ENCODE assay signal across 8 cellular contexts in genomic region chr10:21535976-21536375, GRCh38. TPM values are rescaled to one million over a fixed set of nuclear protein-coding genes. Genes with fewer than 3 reads are reported as not detected.
DNase-seq lines count a peak whose midpoint lies in the region; ATAC-seq, FAIRE-seq and TF ChIP-seq lines count a peak whose summit lies in the region.
"Not testable (repeated sequence)": the region's sequence is repeated elsewhere in the genome, so short reads cannot be mapped to it uniquely, and the experiment has no call there.

No MANE protein-coding gene starts in this region.

- not testable (repeated sequence) for H3K27ac ChIP-seq in CD8-positive, alpha-beta T cell (ENCODE audit: low read depth, low read length); keratinocyte (ENCODE audit: control insufficient read depth, insufficient read depth, low read length)
- H3K27ac ChIP-seq in esophagus muscularis mucosa (replicated peaks in 1 of 4) (peak overlapping the region in 3 of 4 donors; percentile 96 to 98 (median 97)), neutrophil (peak overlapping the region; percentile 94), tibial artery (peak overlapping the region in 1 of 2 donors; percentile 91)

- not testable (repeated sequence) for TF ChIP-seq CTCF in CD8-positive, alpha-beta T cell (IDR thresholded peaks at IDR 0.05); astrocyte of the cerebellum (IDR thresholded peaks at IDR 0.05; ENCODE audit: low read depth, low read length, missing control alignments); esophagus muscularis mucosa (IDR thresholded peaks at IDR 0.05); keratinocyte (optimal IDR thresholded peaks at IDR 0.05 in 1 of 3, IDR thresholded peaks at IDR 0.05 in 1 of 3, conservative IDR thresholded peaks at IDR 0.05 in 1 of 3; ENCODE audit: extremely low read depth in 1 of 3, insufficient read depth in 2 of 3, low read length in 3 of 3); neutrophil (IDR thresholded peaks at IDR 0.05); tibial artery (IDR thresholded peaks at IDR 0.05)

- dilution Hi-C loops in keratinocyte (cut with MboI; ENCODE audit: extremely low pct_ligation_motif_present, low sequenced_read_pairs): not testable (repeated sequence)

- peak overlapping the region; percentile 80 for H3K4me3 Mint-ChIP-seq in CD8-positive, alpha-beta T cell
- H3K4me3 Mint-ChIP-seq in activated CD4-positive, alpha-beta T cell treated with anti-CD3 and anti-CD28 coated beads, Interleukin-2, amount 10 ng/mL, durations not matched to agents 7 days and 5 days: peak overlapping the region; percentile 74

- not testable (repeated sequence) for H3K27me3 Mint-ChIP-seq in CD8-positive, alpha-beta T cell (ENCODE audit: low read depth); activated CD4-positive, alpha-beta T cell treated with anti-CD3 and anti-CD28 coated beads, Interleukin-2, amount 10 ng/mL, durations not matched to agents 7 days and 5 days

- POLR2A ChIA-PET in CD8-positive, alpha-beta T cell (lab: Charles Lee): interaction anchor here (0.5 to 0.9 kb wide), 2 partner anchors 9 to 205 kb away, joined by 3 read pairs; no protein-coding TSS in a partner anchor
- POLR2A ChIA-PET in activated CD4-positive, alpha-beta T cell treated with anti-CD3 and anti-CD28 coated beads, Interleukin-2, amount 10 ng/mL, durations not matched to agents 7 days and 5 days (lab: Charles Lee): not testable (repeated sequence)

- not testable (repeated sequence) for TF ChIP-seq EP300 in esophagus muscularis mucosa (IDR thresholded peaks at IDR 0.05)

- not testable (repeated sequence) for H3K9me1 ChIP-seq in keratinocyte (ENCODE audit: control insufficient read depth, extremely low read depth, insufficient read depth, low read length)

- intact Hi-C loops in CD8-positive, alpha-beta T cell (cut with DNase I, micrococcal nuclease): loop anchor here in 1 of 2 experiments (10.0 kb wide), 2 partner anchors 1179 to 1559 kb away; partner anchors contain the start of genes MSRB2 and PIP4K2A
- intact Hi-C loops in esophagus muscularis mucosa (cut with DNase I): loop anchor here (2.0 kb wide), 1 partner anchor 39 kb away; no protein-coding TSS in a partner anchor
- intact Hi-C loops in tibial artery (cut with DNase I; ENCODE audit: low total_unique reads): not testable (repeated sequence)

- not testable (repeated sequence) for H3K9me3 Mint-ChIP-seq in CD8-positive, alpha-beta T cell; activated CD4-positive, alpha-beta T cell treated with anti-CD3 and anti-CD28 coated beads, Interleukin-2, amount 10 ng/mL, durations not matched to agents 7 days and 5 days

- CTCF ChIA-PET in CD8-positive, alpha-beta T cell (lab: Charles Lee): interaction anchor here (0.7 kb wide), 1 partner anchor 1054 kb away, joined by 3 read pairs; no protein-coding TSS in a partner anchor
- CTCF ChIA-PET in activated CD4-positive, alpha-beta T cell treated with anti-CD3 and anti-CD28 coated beads, Interleukin-2, amount 10 ng/mL, durations not matched to agents 7 days and 5 days (lab: Charles Lee): interaction anchor here (0.7 kb wide), 1 partner anchor 44 kb away, joined by 3 read pairs; no protein-coding TSS in a partner anchor

- peak overlapping the region; percentile 83 for H3K4me2 ChIP-seq in keratinocyte (ENCODE audit: control insufficient read depth, extremely low read depth, insufficient read depth, low read depth, low read length)

- not testable (repeated sequence) for DNase-seq in CD8-positive, alpha-beta T cell; MG63; activated CD4-positive, alpha-beta T cell treated with anti-CD3 and anti-CD28 coated beads, Interleukin-2, amount 10 ng/mL, durations not matched to agents 7 days and 5 days; astrocyte of the cerebellum (ENCODE audit: low read depth); esophagus muscularis mucosa (ENCODE audit: extremely low spot score); keratinocyte (ENCODE audit: low read depth, low spot score); tibial artery

- peak overlapping the region; percentile 72 for H3K9ac ChIP-seq in keratinocyte (ENCODE audit: control insufficient read depth, extremely low read depth, insufficient read depth, low read length)

- peaks cover 16% of the 10 kb centered on the region for H3K4me1 ChIP-seq in CD8-positive, alpha-beta T cell (ENCODE audit: insufficient read depth, low read length)
- H3K4me1 ChIP-seq in esophagus muscularis mucosa (peaks cover 14 to 47% (median 39%) of the 10 kb centered on the region in 4 donors), keratinocyte (ENCODE audit: control insufficient read depth, extremely low read depth, insufficient read depth, low read length) (peaks cover 20% of the 10 kb centered on the region), neutrophil (ENCODE audit: control insufficient read depth in 1 of 2, insufficient read depth in 1 of 2, low read depth in 1 of 2, low read length in 1 of 2) (peaks cover 16 to 17% of the 10 kb centered on the region in 2 experiments), tibial artery (peaks cover 0 to 22% (median 7%) of the 10 kb centered on the region in 4 donors)

- not testable (repeated sequence) for H3K9me3 ChIP-seq in CD8-positive, alpha-beta T cell (ENCODE audit: low read length); MG63; esophagus muscularis mucosa; keratinocyte (ENCODE audit: control insufficient read depth, low read depth, low read length); neutrophil; tibial artery

- not testable (repeated sequence) for TF ChIP-seq POLR2A in esophagus muscularis mucosa (IDR thresholded peaks at IDR 0.05; ENCODE audit: low read depth)

- not testable (repeated sequence) for FAIRE-seq in keratinocyte (lab: Jason Lieb, UNC)

- peak overlapping the region; percentile 85 for H3K27ac Mint-ChIP-seq in CD8-positive, alpha-beta T cell
- H3K27ac Mint-ChIP-seq in activated CD4-positive, alpha-beta T cell treated with anti-CD3 and anti-CD28 coated beads, Interleukin-2, amount 10 ng/mL, durations not matched to agents 7 days and 5 days: not testable (repeated sequence)

- not testable (repeated sequence) for H2AFZ ChIP-seq in keratinocyte (ENCODE audit: control insufficient read depth, low read length)

- in situ Hi-C loops in astrocyte of the cerebellum (cut with HindIII; ENCODE audit: low sequenced_read_pairs): not testable (repeated sequence)

- WGBS in esophagus muscularis mucosa: 86% methylated on average over 9 of the region's 9 CpGs

- H3K4me1 Mint-ChIP-seq in CD8-positive, alpha-beta T cell (ENCODE audit: low read depth): peaks cover 31% of the 10 kb centered on the region
- peaks cover 21% of the 10 kb centered on the region for H3K4me1 Mint-ChIP-seq in activated CD4-positive, alpha-beta T cell treated with anti-CD3 and anti-CD28 coated beads, Interleukin-2, amount 10 ng/mL, durations not matched to agents 7 days and 5 days

- not testable (repeated sequence) for ATAC-seq in CD8-positive, alpha-beta T cell

- peaks cover 38% of the 10 kb centered on the region for H3K36me3 Mint-ChIP-seq in CD8-positive, alpha-beta T cell
- H3K36me3 Mint-ChIP-seq in activated CD4-positive, alpha-beta T cell treated with anti-CD3 and anti-CD28 coated beads, Interleukin-2, amount 10 ng/mL, durations not matched to agents 7 days and 5 days (ENCODE audit: low read depth): peaks cover 29% of the 10 kb centered on the region

- not testable (repeated sequence) for H3K36me3 ChIP-seq in CD8-positive, alpha-beta T cell (ENCODE audit: insufficient read depth, low read length); keratinocyte (ENCODE audit: control insufficient read depth in 2 of 2, extremely low read depth in 1 of 2, insufficient read depth in 2 of 2, low read length in 2 of 2)
- H3K36me3 ChIP-seq in MG63: peaks cover 54% of the 10 kb centered on the region
- H3K36me3 ChIP-seq in esophagus muscularis mucosa: peaks cover 25 to 40% (median 33%) of the 10 kb centered on the region in 4 donors
- peaks cover 27% of the 10 kb centered on the region for H3K36me3 ChIP-seq in neutrophil
- H3K36me3 ChIP-seq in tibial artery: peaks cover 21 to 42% (median 26%) of the 10 kb centered on the region in 3 donors

- H3K4me3 ChIP-seq in CD8-positive, alpha-beta T cell (ENCODE audit: low read depth, low read length); neutrophil (ENCODE audit: low read depth in 1 of 2, low read length in 1 of 2): not testable (repeated sequence)
- H3K4me3 ChIP-seq in MG63 (peak overlapping the region; percentile 69), astrocyte of the cerebellum (ENCODE audit: low read depth, low read length) (peak overlapping the region; percentile 58), esophagus muscularis mucosa (peak overlapping the region in 2 of 4 donors; percentile 88), keratinocyte (ENCODE audit: control insufficient read depth in 2 of 3, extremely low read depth in 1 of 3, insufficient read depth in 2 of 3, low read depth in 1 of 3, low read length in 3 of 3) (peak overlapping the region in 2 of 3 experiments; percentile 59 to 74), tibial artery (peak overlapping the region; percentile 80 to 90)

- H4K20me1 ChIP-seq in keratinocyte (ENCODE audit: control insufficient read depth, extremely low read depth, insufficient read depth, low read length): not testable (repeated sequence)

- not testable (repeated sequence) for H3K27me3 ChIP-seq in CD8-positive, alpha-beta T cell (ENCODE audit: insufficient read depth, low read length); MG63; esophagus muscularis mucosa; keratinocyte (ENCODE audit: control insufficient read depth, extremely low read depth, insufficient read depth, low read length); neutrophil; tibial artery

- peaks cover 35% of the 10 kb centered on the region for H3K79me2 ChIP-seq in keratinocyte (ENCODE audit: control insufficient read depth, insufficient read depth, low read length)

RNA-seq across cellular contexts. Expression of gene MLLT10, which starts 1.9 kb away (rescaled TPM):
- 10 to 100 TPM; 36.7 to 41.0 TPM for total RNA-seq in CD8-positive, alpha-beta T cell
- total RNA-seq in MG63 (2014; rRNA removed; shearing (Covaris generic); ENCODE audit: low replicate concordance): 15.2 and 22.5 TPM in 2 replicates
- 10 to 100 TPM; 44.1 to 47.2 TPM for total RNA-seq in activated CD4-positive, alpha-beta T cell treated with anti-CD3 and anti-CD28 coated beads, Interleukin-2, amount 10 ng/mL, durations not matched to agents 7 days and 5 days
- total RNA-seq in esophagus muscularis mucosa: 10 to 100 TPM; 23.5 to 39.7 (median 30.2) TPM
- polyA plus RNA-seq in keratinocyte: 26.6 to 40.2 TPM (median 35.8 TPM) in 3 replicates
- 12.0 TPM for polyA plus RNA-seq in keratinocyte (2011; ENCODE audit: low read depth)
- 18.3 and 27.1 TPM in 2 replicates for polyA plus RNA-seq in keratinocyte (2011; cell fraction: cytosol; rRNA removed)
- 50.0 and 52.0 TPM in 2 replicates for polyA plus RNA-seq in keratinocyte (2011; cell fraction: nucleus; rRNA removed)
- 12.5 and 16.0 TPM in 2 replicates for polyA plus RNA-seq in keratinocyte (2012; ENCODE audit: low replicate concordance)
- 59.7 to 78.6 TPM (median 63.3 TPM) in 3 replicates for polyA minus RNA-seq in keratinocyte
- polyA minus RNA-seq in keratinocyte (2011; cell fraction: cytosol; rRNA and poly(A)+ RNA removed): 23.2 TPM
- 61.4 and 110 TPM in 2 replicates for polyA minus RNA-seq in keratinocyte (2011; cell fraction: nucleus; rRNA and poly(A)+ RNA removed)

RNA-seq across cellular contexts. Expression of gene SKIDA1, which starts 10.5 kb away (rescaled TPM):
- total RNA-seq in CD8-positive, alpha-beta T cell: not detected
- total RNA-seq in MG63 (2014; rRNA removed; shearing (Covaris generic); ENCODE audit: low replicate concordance): 2.0 and 3.1 TPM in 2 replicates
- under 1 TPM; 0.12 to 0.33 TPM for total RNA-seq in activated CD4-positive, alpha-beta T cell treated with anti-CD3 and anti-CD28 coated beads, Interleukin-2, amount 10 ng/mL, durations not matched to agents 7 days and 5 days
- total RNA-seq in esophagus muscularis mucosa: 1 to 10 TPM in 3 of 4 donors, under 1 TPM in 1; 0.50 to 2.9 (median 1.2) TPM
- 0.13 to 0.44 TPM (median 0.15 TPM) in 3 replicates for polyA plus RNA-seq in keratinocyte
- not detected for polyA plus RNA-seq in keratinocyte (2011; ENCODE audit: low read depth)
- polyA plus RNA-seq in keratinocyte (2011; cell fraction: cytosol; rRNA removed): 0.04 and 0.22 TPM in 2 replicates
- 0.45 and 0.61 TPM in 2 replicates for polyA plus RNA-seq in keratinocyte (2011; cell fraction: nucleus; rRNA removed)
- 0.18 and 0.31 TPM in 2 replicates for polyA plus RNA-seq in keratinocyte (2012; ENCODE audit: low replicate concordance)
- 0.07 to 0.26 TPM in 2 of 3 replicates, not detected in the other for polyA minus RNA-seq in keratinocyte
- polyA minus RNA-seq in keratinocyte (2011; cell fraction: cytosol; rRNA and poly(A)+ RNA removed): not detected
- 0.21 and 0.23 TPM in 2 replicates for polyA minus RNA-seq in keratinocyte (2011; cell fraction: nucleus; rRNA and poly(A)+ RNA removed)
